8 cellular contexts compared by ENCODE assay signal in genomic region chr3:51941798-51942602, GRCh38. TPM values are rescaled to one million over a fixed set of nuclear protein-coding genes. Genes with fewer than 3 reads are reported as not detected.
DNase-seq lines count a peak whose midpoint lies in the region; ATAC-seq and TF ChIP-seq lines count a peak whose summit lies in the region.

TSS of gene PARP3 (plus strand) at chr3:51942363. CDS start at chr3:51943356, 993 bp downstream.
TSS of gene RRP9 (minus strand) at chr3:51941904. CDS start at chr3:51941867, 37 bp downstream.

- H3K36me3 Mint-ChIP-seq in activated T-cell treated with anti-CD3 and anti-CD28 coated beads, Interleukin-2, amount 50 U/mL, for 24 hours (ENCODE audit: low read depth), result peaks cover 50% of the 10 kb centered on the region

- peak within 1 kb of the TSS; percentile 90 for H3K4me3 Mint-ChIP-seq in activated T-cell treated with anti-CD3 and anti-CD28 coated beads, Interleukin-2, amount 50 U/mL, for 24 hours

- BruUV-seq in PC-9 (replicated peaks; lab: Mats Ljungman, UMichigan), result no TSS peak

- no peaks in the 10 kb centered on the region; the same call in 1 of the 2 replicates for H3K36me3 ChIP-seq in PC-9 (ENCODE audit: low read depth)
- H3K36me3 ChIP-seq in mucosa of stomach (ENCODE audit: control insufficient read depth, insufficient read depth, low read length), result peaks cover 4% of the 10 kb centered on the region

- intact Hi-C loops in PC-9 (cut with micrococcal nuclease; ENCODE audit: unreplicated experiment), result loop anchor here (1.0 to 5.0 kb wide), 9 partner anchors 32 to 395 kb away; partner anchors contain the start of genes ABHD14B, ACY1, DUSP7 and RPL29

- ATAC-seq in GM21576 (IDR thresholded peaks at IDR 0.05; ENCODE audit: unreplicated experiment), result peak; percentile 90

- peaks cover 40% of the 10 kb centered on the region for H3K4me1 Mint-ChIP-seq in activated T-cell treated with anti-CD3 and anti-CD28 coated beads, Interleukin-2, amount 50 U/mL, for 24 hours (ENCODE audit: low read depth)

- peak within 1 kb of the TSS; percentile 95 for H3K27ac Mint-ChIP-seq in activated T-cell treated with anti-CD3 and anti-CD28 coated beads, Interleukin-2, amount 50 U/mL, for 24 hours

- H3K9me3 ChIP-seq in PC-9 (ENCODE audit: insufficient read depth, low read depth), result no peaks in the 10 kb centered on the region
- no peaks in the 10 kb centered on the region for H3K9me3 ChIP-seq in mucosa of stomach (ENCODE audit: control insufficient read depth, low read length)

- POLR2A ChIA-PET in PC-9 (lab: Charles Lee; ENCODE audit: unreplicated experiment), result interaction anchor here (0.5 to 1.1 kb wide), 5 partner anchors 32 to 277 kb away, joined by 3 read pairs; partner anchors contain the start of genes ABHD14B and RPL29

- peak within 1 kb of the TSS; percentile 68 for H3K27ac ChIP-seq in PC-9

- peak; percentile 94 for TF ChIP-seq CTCF in PC-9 (conservative IDR thresholded peaks at IDR 0.05)

- H4K20me1 ChIP-seq in PC-9 (ENCODE audit: insufficient read depth), result peaks cover 5% of the 10 kb centered on the region; the same call in 1 of the 2 replicates

- H3K4me2 ChIP-seq in PC-9, result peak within 1 kb of the TSS; percentile 98

- no peaks in the 10 kb centered on the region for H3K9me3 Mint-ChIP-seq in activated T-cell treated with anti-CD3 and anti-CD28 coated beads, Interleukin-2, amount 50 U/mL, for 24 hours

- TF ChIP-seq POLR2A in erythroblast (IDR thresholded peaks at IDR 0.05; ENCODE audit: low read length), result peak; percentile 77

- H3K4me3 ChIP-seq in Jurkat, Clone E6-1 (ENCODE audit: low read length), result peak within 1 kb of the TSS; percentile 88
- peak within 1 kb of the TSS; percentile 85 for H3K4me3 ChIP-seq in PC-9
- H3K4me3 ChIP-seq in mucosa of stomach (ENCODE audit: low read length), result peak within 1 kb of the TSS; percentile 92

- peak within 1 kb of the TSS; percentile 88 for H2AFZ ChIP-seq in PC-9

- H3K79me2 ChIP-seq in PC-9 (ENCODE audit: low read depth), result peaks cover 26% of the 10 kb centered on the region

- H3K9me2 ChIP-seq in PC-9 (ENCODE audit: insufficient read depth), result no peaks in the 10 kb centered on the region

- no peaks in the 10 kb centered on the region for H3K27me3 ChIP-seq in PC-9 (ENCODE audit: insufficient read depth, low read depth)
- H3K27me3 ChIP-seq in mucosa of stomach (ENCODE audit: control insufficient read depth, insufficient read depth, low read length), result no peaks in the 10 kb centered on the region

- H3K4me1 ChIP-seq in PC-9 (replicated peaks; ENCODE audit: insufficient read depth) (peaks cover 16% of the 10 kb centered on the region; the same call in 1 of the 2 replicates), mucosa of stomach (ENCODE audit: control insufficient read depth, insufficient read depth, low read length) (peaks cover 28% of the 10 kb centered on the region)

- DNase-seq in DMS53 (lab: John Stamatoyannopoulos, UW) (peak; percentile 97), PC-9 (peak; percentile 98 to 99), erythroblast (lab: John Stamatoyannopoulos, UW) (peak; percentile 100)
- DNase-seq in Jurkat, Clone E6-1 (ENCODE audit: low read depth, low spot score), result peak; percentile 99
- peak; percentile 99 for DNase-seq in activated T-cell treated with anti-CD3 and anti-CD28 coated beads, Interleukin-2, amount 50 U/mL, for 24 hours
- peak; percentile 99 for DNase-seq in stimulated activated CD8-positive, alpha-beta memory T cell treated with anti-CD3 and anti-CD28 coated beads, Interleukin-7, amount 100 ng/mL, for 24 hours (ENCODE audit: low read depth)

- CTCF ChIA-PET in PC-9 (lab: Charles Lee), result interaction anchor here (0.5 to 1.2 kb wide), 9 partner anchors 33 to 638 kb away, joined by 3 to 4 read pairs (median 3); partner anchors contain the start of genes ABHD14A and DUSP7

- peak within 1 kb of the TSS; percentile 94 for H3K9ac ChIP-seq in mucosa of stomach (ENCODE audit: low read length)

- no peaks in the 10 kb centered on the region for H3K27me3 Mint-ChIP-seq in activated T-cell treated with anti-CD3 and anti-CD28 coated beads, Interleukin-2, amount 50 U/mL, for 24 hours

- H3F3A ChIP-seq in PC-9 (ENCODE audit: insufficient read depth, low read depth), result no peaks in the 10 kb centered on the region; the same call in 1 of the 2 replicates

RNA-seq across cellular contexts. Expression of gene PARP3, which starts in this region (rescaled TPM):
- polyA plus RNA-seq in Jurkat, Clone E6-1 (2012; ENCODE audit: insufficient read depth, insufficient read length), result 11.8 TPM
- 24.4 and 33.8 TPM in 2 replicates for total RNA-seq in PC-9 (2021)

RNA-seq across cellular contexts. Expression of gene RRP9, which starts in this region (rescaled TPM):
- 83.8 TPM for polyA plus RNA-seq in Jurkat, Clone E6-1 (2012; ENCODE audit: insufficient read depth, insufficient read length)
- 23.4 and 23.9 TPM in 2 replicates for total RNA-seq in PC-9 (2021)

Comparison
In these comparisons a context has a peak if more than half of its experiments do, and no peak if none do; other contexts are left out.
1. Peak in every context shown above with its lines: DNase-seq, ATAC-seq, H3K4me3 ChIP-seq and H3K27ac ChIP-seq.